In the genomic region with DNA sequence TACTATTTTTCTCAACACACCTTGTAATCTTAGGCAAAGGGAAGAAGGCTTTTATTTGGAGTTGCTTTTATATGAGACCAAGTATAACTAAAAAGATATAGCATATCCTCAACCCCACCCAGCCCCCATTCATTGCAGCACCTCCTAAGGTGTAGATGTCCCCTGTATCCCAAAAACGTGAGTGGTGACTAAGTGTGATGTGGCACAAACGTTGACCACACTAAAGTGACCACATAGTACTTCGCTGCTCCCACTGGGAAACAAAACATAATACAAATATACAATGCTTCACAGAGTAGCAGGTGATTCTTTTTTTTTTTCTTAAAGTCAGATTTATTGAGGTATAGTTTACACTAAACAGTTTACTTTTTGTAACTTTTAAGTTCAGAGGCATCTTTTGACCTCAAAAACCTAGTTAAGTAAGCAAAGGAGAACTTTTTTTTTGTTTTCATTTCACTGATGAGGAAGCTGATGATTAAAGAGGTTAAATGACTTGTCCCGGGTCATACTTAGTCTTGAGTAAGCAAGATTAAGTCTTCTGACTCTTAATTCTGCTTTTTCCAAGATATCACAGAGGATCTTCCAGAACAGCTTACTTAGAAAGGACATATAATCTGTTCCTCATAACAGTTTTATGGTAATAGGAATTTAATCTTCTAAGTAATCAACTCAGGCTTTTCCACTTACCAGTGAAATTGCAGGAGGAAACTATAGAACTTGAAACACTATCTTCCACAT, we compare ENCODE assay signal across 34 cellular contexts.
DNase-seq lines count a peak whose midpoint lies in the region; ATAC-seq, FAIRE-seq and TF ChIP-seq lines count a peak whose summit lies in the region.
"Had no signal": no experiment of that assay in that cellular context is flagged by ENCODE, and none has a peak within 500 bp of the region (broad histone marks: within the 10 kb centered on the region; RNA-seq: fewer than 3 reads in every experiment).

No MANE protein-coding gene starts in this region.

- peaks cover 0 to 8% of the 10 kb centered on the region in 2 donors for H3K4me1 ChIP-seq in left lung
- H3K4me1 ChIP-seq: BE2C, colonic mucosa, left ventricle myocardium inferior, neural progenitor cell, stomach had no signal

- no peaks in the 10 kb centered on the region for H3K9me3 ChIP-seq in left lung
- H3K9me3 ChIP-seq: BE2C, colonic mucosa, left ventricle myocardium inferior, stomach had no signal

- intact Hi-C loops in left lung (cut with DNase I), result no loop called here

- no peaks in the 10 kb centered on the region for H3K36me3 ChIP-seq in left lung
- H3K36me3 ChIP-seq: BE2C, colonic mucosa, left ventricle myocardium inferior, neural progenitor cell, stomach had no signal

- peaks cover 33 to 51% (median 34%) of the 10 kb centered on the region in 3 donors for H3K4me1 Mint-ChIP-seq in IgD-negative memory B cell
- H3K4me1 Mint-ChIP-seq: neural progenitor cell had no signal

- H3K4me3 Mint-ChIP-seq in IgD-negative memory B cell, result no peak overlapping the region
- H3K4me3 Mint-ChIP-seq: activated naive CD8-positive, alpha-beta T cell treated with anti-CD3 and anti-CD28 coated beads, Interleukin-2, amount 10 ng/mL, durations not matched to agents 7 days and 5 days; CD8-positive, alpha-beta memory T cell; neural progenitor cell had no signal

- peaks cover 0 to 4% (median 2%) of the 10 kb centered on the region in 3 donors for H3K9me3 Mint-ChIP-seq in IgD-negative memory B cell
- H3K9me3 Mint-ChIP-seq: CD8-positive, alpha-beta memory T cell had no signal

- no peak overlapping the region for H3K4me3 ChIP-seq in left lung
- H3K4me3 ChIP-seq: colonic mucosa, left ventricle myocardium inferior, neural progenitor cell, smooth muscle cell, stomach had no signal

- H3K27me3 ChIP-seq in left lung, result no peaks in the 10 kb centered on the region
- H3K27me3 ChIP-seq: BE2C, colonic mucosa, neural progenitor cell, stomach had no signal

- peak; percentile 71 for FAIRE-seq in D721Med (lab: Jason Lieb, UNC)
- FAIRE-seq: GM18507, islet of Langerhans had no signal

- H3K36me3 Mint-ChIP-seq in IgD-negative memory B cell, result peaks cover 3% of the 10 kb centered on the region
- H3K36me3 Mint-ChIP-seq: neural progenitor cell had no signal

- DNase-seq in D721Med (ENCODE audit: insufficient read length, low spot score) (no peak), SW480 (ENCODE audit: low spot score) (peak; percentile 73), left lung (no peak), hepatic stellate cell (ENCODE audit: low spot score) (no peak), NCI-H2029 treated with DMSO at 0.1 percent for 48 hours (lab: John Stamatoyannopoulos, UW) (no peak)
- DNase-seq: ACHN; activated CD4-positive, alpha-beta T cell treated with anti-CD3 and anti-CD28 coated beads for 1 hour; activated effector memory CD4-positive, alpha-beta T cell treated with Interleukin-2 at 50 U/mL for 16 hours; activated naive CD8-positive, alpha-beta T cell treated with anti-CD3 and anti-CD28 coated beads, Interleukin-2, amount 10 ng/mL, durations not matched to agents 7 days and 5 days; activated T-cell treated with anti-CD3 and anti-CD28 coated beads for 4 hours; BE2C; CD8-positive, alpha-beta memory T cell; colonic mucosa; DMS 273 treated with DMSO at 0.1 percent for 48 hours; erythroblast; glutamatergic neuron; Karpas-422; left ventricle myocardium inferior; mesendoderm; NCI-H1092; NCI-H1694; NCI-H446; OCI-M1; stimulated activated CD4-positive, alpha-beta T cell treated with anti-CD3 and anti-CD28 coated beads, Interleukin-2, amount 100 ng/mL, for 24 hours; stimulated activated CD8-positive, alpha-beta memory T cell treated with anti-CD3 and anti-CD28 coated beads, Interleukin-4, amount 100 ng/mL, for 48 hours; stomach had no signal

- H3K27ac ChIP-seq in left lung, result no peak overlapping the region
- H3K27ac ChIP-seq: colonic mucosa, HL-60, left ventricle myocardium inferior, neural progenitor cell, stomach had no signal

- H3K27ac Mint-ChIP-seq in IgD-negative memory B cell, result peak overlapping the region in 2 of 3 donors; percentile 3 to 63
- H3K27ac Mint-ChIP-seq: activated naive CD8-positive, alpha-beta T cell treated with anti-CD3 and anti-CD28 coated beads, Interleukin-2, amount 10 ng/mL, durations not matched to agents 7 days and 5 days; neural progenitor cell had no signal

- peak; percentile 22 for ATAC-seq in left lung
- no peak for ATAC-seq in GM19463 (IDR thresholded peaks at IDR 0.05; ENCODE audit: unreplicated experiment)
- ATAC-seq: Right ventricle myocardium inferior had no signal

- no peaks in the 10 kb centered on the region for H3K27me3 Mint-ChIP-seq in IgD-negative memory B cell
- H3K27me3 Mint-ChIP-seq: activated naive CD8-positive, alpha-beta T cell treated with anti-CD3 and anti-CD28 coated beads, Interleukin-2, amount 10 ng/mL, durations not matched to agents 7 days and 5 days; CD8-positive, alpha-beta memory T cell had no signal

- TF ChIP-seq CTCF in D721Med (IDR thresholded peaks at IDR 0.05; ENCODE audit: insufficient read depth, missing control alignments), result no peak
- TF ChIP-seq CTCF in left lung (IDR thresholded peaks at IDR 0.05), result no peak
